In the genomic region with DNA sequence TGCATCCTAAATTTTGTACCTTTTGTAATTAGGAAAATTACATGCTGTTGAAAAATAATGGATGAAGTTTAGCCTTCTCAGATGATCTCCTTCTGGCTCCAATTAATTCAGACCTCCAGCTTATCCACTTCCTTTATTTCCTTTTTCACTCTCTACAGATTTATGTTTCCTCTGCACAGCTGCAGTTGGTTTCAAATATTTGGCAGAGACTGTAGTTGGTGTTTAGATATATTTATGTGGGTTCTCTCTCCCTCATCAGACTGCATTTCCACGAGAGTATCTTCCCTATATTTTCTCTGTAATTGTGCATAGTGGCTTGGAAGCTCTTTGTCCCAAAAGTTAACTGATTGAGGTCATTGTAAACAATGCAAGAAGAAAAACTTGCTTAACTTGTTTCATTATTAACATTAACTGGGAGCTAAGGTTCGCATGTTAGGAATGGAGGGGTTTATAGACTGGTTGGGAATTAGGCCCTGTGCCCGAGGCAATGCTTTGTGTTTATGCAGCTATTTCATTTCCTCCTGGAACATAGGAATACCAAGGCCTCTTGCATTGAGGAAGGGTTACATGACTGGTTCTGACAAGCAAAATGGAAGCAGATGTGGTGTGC, we compare ENCODE assay signal across 20 cellular contexts.
A peak's percentile ranks its signal among the peaks of the same experiment; 100 is the strongest.
DNase-seq lines count a peak whose midpoint lies in the region; ATAC-seq, FAIRE-seq and TF ChIP-seq lines count a peak whose summit lies in the region.
"Had no signal": no experiment of that assay in that cellular context is flagged by ENCODE, and none has a peak within 500 bp of the region (broad histone marks: within the 10 kb centered on the region; RNA-seq: fewer than 3 reads in every experiment).

No MANE protein-coding gene starts in this region.

- peaks cover 13% of the 10 kb centered on the region for H3K36me3 Mint-ChIP-seq in Calu3 (ENCODE audit: insufficient read depth, unreplicated experiment)
- H3K36me3 Mint-ChIP-seq in nephron (ENCODE audit: low read depth) = peaks cover 3% of the 10 kb centered on the region
- H3K36me3 Mint-ChIP-seq: CD8-positive, alpha-beta T cell had no signal

- CTCF ChIA-PET in Calu3 (lab: Charles Lee) = interaction anchor here (0.7 to 2.2 kb wide), 5 partner anchors 18 to 578 kb away, joined by 3 to 11 read pairs (median 4); no protein-coding TSS in a partner anchor

- ATAC-seq in HG02642 (IDR thresholded peaks at IDR 0.05; ENCODE audit: poor library complexity, unreplicated experiment) = no peak
- ATAC-seq in GM18873 (IDR thresholded peaks at IDR 0.05; ENCODE audit: low FRiP score, unreplicated experiment) = no peak
- ATAC-seq in GM21576 (IDR thresholded peaks at IDR 0.05; ENCODE audit: unreplicated experiment) = no peak
- ATAC-seq: activated CD8-positive, alpha-beta T cell treated with anti-CD3 and anti-CD28 coated beads for 36 hours; activated T-cell treated with anti-CD3 and anti-CD28 coated beads, Interleukin-2, amount 50 U/mL, for 72 hours; CD8-positive, alpha-beta T cell; left lung had no signal

- peaks cover 75% of the 10 kb centered on the region for H3K4me1 Mint-ChIP-seq in Calu3 (ENCODE audit: low read depth, unreplicated experiment)
- peaks cover 44% of the 10 kb centered on the region for H3K4me1 Mint-ChIP-seq in nephron
- H3K4me1 Mint-ChIP-seq: central memory CD8-positive, alpha-beta T cell had no signal

- peaks cover 14% of the 10 kb centered on the region for H3K9me3 ChIP-seq in left ventricle myocardium inferior (replicated peaks)

- intact Hi-C loops in Calu3 (cut with micrococcal nuclease; ENCODE audit: unreplicated experiment) (loop anchor here (2.0 kb wide), 1 partner anchor 375 kb away; no protein-coding TSS in a partner anchor), left ventricle myocardium inferior (cut with micrococcal nuclease) (no loop called here)

- no peak overlapping the region for H3K27ac ChIP-seq in left ventricle myocardium inferior (replicated peaks)
- H3K27ac ChIP-seq: left lung, parathyroid adenoma had no signal

- no peaks in the 10 kb centered on the region for H3K27me3 Mint-ChIP-seq in Calu3 (ENCODE audit: unreplicated experiment)
- H3K27me3 Mint-ChIP-seq in nephron (ENCODE audit: low read depth) = peaks cover 4% of the 10 kb centered on the region
- H3K27me3 Mint-ChIP-seq: central memory CD8-positive, alpha-beta T cell had no signal

- no peak for FAIRE-seq in bronchial epithelial cell (lab: Jason Lieb, UNC)

- H3K27me3 ChIP-seq in bronchial epithelial cell (ENCODE audit: control insufficient read depth, insufficient read depth, low read length) (no peaks in the 10 kb centered on the region), left ventricle myocardium inferior (ENCODE audit: low read depth) (peaks cover 76% of the 10 kb centered on the region)

- no peak overlapping the region for H3K4me3 ChIP-seq in bronchial epithelial cell (ENCODE audit: low read depth, low read length)
- H3K4me3 ChIP-seq in left ventricle myocardium inferior = no peak overlapping the region
- H3K4me3 ChIP-seq: left lung had no signal

- H3K36me3 ChIP-seq in bronchial epithelial cell (ENCODE audit: control insufficient read depth, insufficient read depth, low read length) (no peaks in the 10 kb centered on the region), left ventricle myocardium inferior (peaks cover 6% of the 10 kb centered on the region)
- H3K36me3 ChIP-seq: left lung had no signal

- DNase-seq in Calu3 = peak; percentile 29
- peak; percentile 41 for DNase-seq in LHCN-M2 (ENCODE audit: low read depth)
- peak; percentile 70 for DNase-seq in bronchial epithelial cell (ENCODE audit: low read depth)
- no peak for DNase-seq in left ventricle myocardium inferior
- DNase-seq: activated CD8-positive, alpha-beta T cell treated with anti-CD3 and anti-CD28 coated beads for 36 hours; activated T-cell treated with anti-CD3 and anti-CD28 coated beads, Interleukin-2, amount 50 U/mL, for 72 hours; CD8-positive, alpha-beta T cell; effector memory CD4-positive, alpha-beta T cell; left lung; NCI-H2107; NCI-H69; stimulated activated CD4-positive, alpha-beta T cell treated with anti-CD3 and anti-CD28 coated beads, Interleukin-4, amount 100 ng/mL, for 24 hours; substantia nigra; T-helper 1 cell had no signal

- peak overlapping the region; percentile 15 for H3K4me3 Mint-ChIP-seq in Calu3 (ENCODE audit: low read depth, unreplicated experiment)
- no peak overlapping the region for H3K4me3 Mint-ChIP-seq in nephron
- H3K4me3 Mint-ChIP-seq: activated CD8-positive, alpha-beta T cell treated with anti-CD3 and anti-CD28 coated beads for 36 hours; activated T-cell treated with anti-CD3 and anti-CD28 coated beads, Interleukin-2, amount 50 U/mL, for 72 hours; CD8-positive, alpha-beta T cell; central memory CD8-positive, alpha-beta T cell had no signal

- TF ChIP-seq CTCF in Calu3 (IDR thresholded peaks at IDR 0.05; ENCODE audit: unreplicated experiment) = no peak
- no peak for TF ChIP-seq CTCF in bronchial epithelial cell (IDR thresholded peaks at IDR 0.05; ENCODE audit: insufficient read depth, low read length, severe bottlenecking)
- TF ChIP-seq CTCF in nephron (IDR thresholded peaks at IDR 0.05; ENCODE audit: unreplicated experiment in 3 of 3) = no peak
- no peak for TF ChIP-seq CTCF in left ventricle myocardium inferior (IDR thresholded peaks at IDR 0.05; ENCODE audit: borderline replicate concordance)

- H3K27ac Mint-ChIP-seq in Calu3 (ENCODE audit: unreplicated experiment) (peak overlapping the region; percentile 69), nephron (peak overlapping the region; percentile 82 to 86 (median 86))
- H3K27ac Mint-ChIP-seq: activated CD8-positive, alpha-beta T cell treated with anti-CD3 and anti-CD28 coated beads for 36 hours; activated T-cell treated with anti-CD3 and anti-CD28 coated beads, Interleukin-2, amount 50 U/mL, for 72 hours; CD8-positive, alpha-beta T cell had no signal

- peaks cover 19% of the 10 kb centered on the region for H3K4me1 ChIP-seq in left ventricle myocardium inferior
- H3K4me1 ChIP-seq: parathyroid adenoma had no signal

- H3K9me3 Mint-ChIP-seq in Calu3 (ENCODE audit: low read depth, unreplicated experiment) = no peaks in the 10 kb centered on the region
- peaks cover 9% of the 10 kb centered on the region for H3K9me3 Mint-ChIP-seq in nephron
- H3K9me3 Mint-ChIP-seq: activated CD8-positive, alpha-beta T cell treated with anti-CD3 and anti-CD28 coated beads for 36 hours; central memory CD8-positive, alpha-beta T cell had no signal

- BruUV-seq in Calu3 (replicated peaks; lab: Mats Ljungman, UMichigan) = no TSS peak
